20 cellular contexts compared by ENCODE assay signal in the genomic region with DNA sequence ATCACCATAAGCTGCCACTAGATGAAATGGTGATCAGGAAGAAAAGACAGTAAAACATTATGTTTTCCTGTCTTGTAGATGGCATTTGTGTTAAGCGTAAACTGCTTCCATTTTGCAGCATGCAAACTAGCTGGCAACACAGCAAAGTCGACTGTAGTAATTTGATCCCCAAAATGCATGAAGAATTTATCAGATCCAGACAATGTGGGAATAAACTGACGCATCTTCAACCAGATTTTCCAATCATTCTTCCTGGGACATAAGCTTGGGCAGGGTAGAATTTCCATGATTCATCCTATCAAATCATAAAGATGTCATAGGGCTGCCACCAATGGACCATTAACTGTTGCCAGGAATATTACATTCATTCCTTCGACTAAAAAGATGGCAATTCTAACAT.
"Had no signal": no experiment of that assay in that cellular context is flagged by ENCODE, and none has a peak within 500 bp of the region (broad histone marks: within the 10 kb centered on the region; RNA-seq: fewer than 3 reads in every experiment).

No MANE protein-coding gene starts in this region.

- H3K27ac Mint-ChIP-seq: naive thymus-derived CD4-positive, alpha-beta T cell; nephron progenitor cell; stimulated activated naive B cell treated with anti-CD40 and anti-IgM and Interleukin-4, amounts not matched to agents 10 μg/mL and 1 μg/mL and 100 μg/mL, for 72 hours; stimulated activated naive CD8-positive, alpha-beta T cell treated with anti-CD3 and anti-CD28 coated beads, Interleukin-15, amount 100 ng/mL, for 72 hours had no signal

- H3K4me1 ChIP-seq: heart left ventricle, psoas muscle, right lobe of liver, spleen, testis, transverse colon had no signal

- H3K36me3 Mint-ChIP-seq: naive thymus-derived CD4-positive, alpha-beta T cell; stimulated activated naive B cell treated with anti-CD40 and anti-IgM and Interleukin-4, amounts not matched to agents 10 μg/mL and 1 μg/mL and 100 μg/mL, for 72 hours had no signal

- DNase-seq: effector memory CD4-positive, alpha-beta T cell; heart left ventricle; hypothalamus; kidney glomerular epithelial cell; mesendoderm; naive thymus-derived CD4-positive, alpha-beta T cell; nephron progenitor cell; psoas muscle; retina; right lobe of liver; spleen; stimulated activated CD4-positive, alpha-beta T cell treated with anti-CD3 and anti-CD28 coated beads, Interleukin-2, amount 100 ng/mL, for 24 hours; stimulated activated CD4-positive, alpha-beta T cell treated with anti-CD3 and anti-CD28 coated beads, Interleukin-4, amount 100 ng/mL, for 4 hours; stimulated activated naive B cell treated with anti-CD40 and anti-IgM and Interleukin-4, amounts not matched to agents 10 μg/mL and 1 μg/mL and 100 μg/mL, for 72 hours; stimulated activated naive CD8-positive, alpha-beta T cell treated with anti-CD3 and anti-CD28 coated beads, Interleukin-15, amount 100 ng/mL, for 72 hours; testis; transverse colon had no signal

- H3K27me3 Mint-ChIP-seq: stimulated activated naive CD8-positive, alpha-beta T cell treated with anti-CD3 and anti-CD28 coated beads, Interleukin-15, amount 100 ng/mL, for 72 hours had no signal

- H3K27me3 ChIP-seq: heart left ventricle, right lobe of liver, spleen, testis, transverse colon had no signal

- H3K9me3 Mint-ChIP-seq: stimulated activated naive CD8-positive, alpha-beta T cell treated with anti-CD3 and anti-CD28 coated beads, Interleukin-15, amount 100 ng/mL, for 72 hours had no signal

- H3K4me3 ChIP-seq: heart left ventricle, psoas muscle, right lobe of liver, spleen, testis, transverse colon had no signal

- H3K4me3 Mint-ChIP-seq: naive thymus-derived CD4-positive, alpha-beta T cell; nephron progenitor cell; stimulated activated naive B cell treated with anti-CD40 and anti-IgM and Interleukin-4, amounts not matched to agents 10 μg/mL and 1 μg/mL and 100 μg/mL, for 72 hours; stimulated activated naive CD8-positive, alpha-beta T cell treated with anti-CD3 and anti-CD28 coated beads, Interleukin-15, amount 100 ng/mL, for 72 hours had no signal

- FAIRE-seq: endometrium, frontal cortex, islet of Langerhans had no signal

- H3K4me1 Mint-ChIP-seq: naive thymus-derived CD4-positive, alpha-beta T cell; stimulated activated naive B cell treated with anti-CD40 and anti-IgM and Interleukin-4, amounts not matched to agents 10 μg/mL and 1 μg/mL and 100 μg/mL, for 72 hours; stimulated activated naive CD8-positive, alpha-beta T cell treated with anti-CD3 and anti-CD28 coated beads, Interleukin-15, amount 100 ng/mL, for 72 hours had no signal

- H3K27ac ChIP-seq: heart left ventricle, psoas muscle, right lobe of liver, spleen, testis, transverse colon had no signal

- H3K36me3 ChIP-seq: heart left ventricle, right lobe of liver, spleen, transverse colon had no signal

- H3K9me3 ChIP-seq: psoas muscle, right lobe of liver, testis, transverse colon had no signal
